Comparison of ENCODE assay signal across 8 cellular contexts in genomic region chr1:47334765-47335435, GRCh38. TPM values are rescaled to one million over a fixed set of nuclear protein-coding genes. Genes with fewer than 3 reads are reported as not detected.
DNase-seq lines count a peak whose midpoint lies in the region; FAIRE-seq and TF ChIP-seq lines count a peak whose summit lies in the region.

No MANE protein-coding gene starts in this region.

- no peaks in the 10 kb centered on the region for H3K9me3 ChIP-seq in SJCRH30 (replicated peaks)

- H3K27me3 ChIP-seq in SJCRH30, result no peaks in the 10 kb centered on the region

- DNase-seq in GM18507 (ENCODE audit: extremely low spot score, insufficient read length, low read depth) (no peak), SJCRH30 (no peak), fibroblast of the aortic adventitia (ENCODE audit: low read depth) (peak; percentile 16), skeletal muscle cell (ENCODE audit: low read depth) (no peak), globus pallidus (ENCODE audit: low spot score) (no peak), DMS79 (lab: John Stamatoyannopoulos, UW) (no peak), NOMO-1 treated with DMSO at 0.1 percent for 48 hours (lab: John Stamatoyannopoulos, UW; ENCODE audit: unreplicated experiment) (no peak), mesenteric fat pad (ENCODE audit: low spot score) (no peak)

- peaks cover 9% of the 10 kb centered on the region for H3K4me1 ChIP-seq in SJCRH30

- peak; percentile 12 for FAIRE-seq in GM18507 (lab: Jason Lieb, UNC)

- peak overlapping the region; percentile 96 for H3K4me3 ChIP-seq in SJCRH30
- H3K4me3 ChIP-seq in fibroblast of the aortic adventitia (ENCODE audit: low read depth, low read length), result peak overlapping the region; percentile 90
- peak overlapping the region; percentile 86 for H3K4me3 ChIP-seq in skeletal muscle cell (ENCODE audit: low read depth, low read length)

- no peak for TF ChIP-seq CTCF in fibroblast of the aortic adventitia (IDR thresholded peaks at IDR 0.05; ENCODE audit: insufficient read depth, low read length)

- peaks cover 14% of the 10 kb centered on the region for H3K36me3 ChIP-seq in SJCRH30

- H3K27ac ChIP-seq in SJCRH30, result peak overlapping the region; percentile 67

RNA-seq across cellular contexts. Expression of gene CMPK1, which starts 1.3 kb away (rescaled TPM):
- total RNA-seq in SJCRH30 (2014; rRNA removed; shearing (Covaris generic)), result 127 and 144 TPM in 2 replicates
- 87.8 and 138 TPM in 2 replicates for total RNA-seq in fibroblast of the aortic adventitia (ENCODE audit: low replicate concordance)
- total RNA-seq in mesenteric fat pad, result 151 TPM

RNA-seq across cellular contexts. Expression of gene STIL, which starts 21.0 kb away (rescaled TPM):
- 48.5 and 53.4 TPM in 2 replicates for total RNA-seq in SJCRH30 (2014; rRNA removed; shearing (Covaris generic))
- total RNA-seq in fibroblast of the aortic adventitia (ENCODE audit: low replicate concordance), result 3.9 and 29.1 TPM in 2 replicates
- total RNA-seq in mesenteric fat pad, result 1.8 TPM
